Comparison of ENCODE assay signal across 25 cellular contexts in genomic region chr11:3201677-3202181, GRCh38. TPM values are rescaled to one million over a fixed set of nuclear protein-coding genes. Genes with fewer than 3 reads are reported as not detected.
DNase-seq lines count a peak whose midpoint lies in the region; FAIRE-seq and TF ChIP-seq lines count a peak whose summit lies in the region.
"Had no signal": no experiment of that assay in that cellular context is flagged by ENCODE, and none has a peak within 500 bp of the region (broad histone marks: within the 10 kb centered on the region; RNA-seq: fewer than 3 reads in every experiment).

No MANE protein-coding gene starts in this region.

- H4K8ac ChIP-seq in H9 (replicated peaks; ENCODE audit: insufficient read length, low read depth, low read length), result no peak overlapping the region

- peaks cover under 1% of the 10 kb centered on the region for H4K20me1 ChIP-seq in H9 (ENCODE audit: control insufficient read depth, insufficient read depth, insufficient read length)
- no peaks in the 10 kb centered on the region for H4K20me1 ChIP-seq in GM23248 (ENCODE audit: insufficient read depth)
- H4K20me1 ChIP-seq in OCI-LY7 (ENCODE audit: insufficient read depth, low read length), result no peaks in the 10 kb centered on the region

- no peak overlapping the region for H3K56ac ChIP-seq in H9 (ENCODE audit: insufficient read length, low read depth, low read length)

- H3K79me2 ChIP-seq in H9 (ENCODE audit: insufficient read depth, low read length) (no peaks in the 10 kb centered on the region), GM23248 (ENCODE audit: insufficient read depth) (no peaks in the 10 kb centered on the region), OCI-LY7 (ENCODE audit: insufficient read depth, low read depth, low read length) (no peaks in the 10 kb centered on the region)

- H3K27ac ChIP-seq in H9 (ENCODE audit: insufficient read length, low read depth, low read length), result no peak overlapping the region
- no peak overlapping the region for H3K27ac ChIP-seq in kidney (ENCODE audit: low read depth in 2 of 2, low read length in 2 of 2)
- no peak overlapping the region for H3K27ac ChIP-seq in spleen
- H3K27ac ChIP-seq in GM23248, result no peak overlapping the region
- no peak overlapping the region for H3K27ac ChIP-seq in OCI-LY7 (ENCODE audit: low read depth, low read length, poor library complexity, severe bottlenecking)
- H3K27ac ChIP-seq: SJSA1 had no signal

- H3K4me3 ChIP-seq in kidney (ENCODE audit: low read length in 2 of 2) (no peak overlapping the region), spleen (no peak overlapping the region), GM23248 (no peak overlapping the region), OCI-LY7 (ENCODE audit: low read depth, low read length, poor library complexity, severe bottlenecking) (no peak overlapping the region)
- H3K4me3 ChIP-seq: GM12878, SJSA1 had no signal

- H3K9ac ChIP-seq in H9 (ENCODE audit: extremely low read depth, insufficient read length, low read length) (no peak overlapping the region), kidney (ENCODE audit: low read length in 2 of 2) (no peak overlapping the region), GM23248 (no peak overlapping the region)

- H2AFZ ChIP-seq in H9 (ENCODE audit: low read length) (no peak overlapping the region), GM23248 (no peak overlapping the region), OCI-LY7 (ENCODE audit: low read length) (no peak overlapping the region)

- H2BK5ac ChIP-seq in H9 (ENCODE audit: insufficient read length, low read length), result no peak overlapping the region

- H3K4me1 ChIP-seq in H9 (ENCODE audit: insufficient read depth, low read length) (no peaks in the 10 kb centered on the region), kidney (ENCODE audit: control insufficient read depth in 1 of 2, insufficient read depth in 1 of 2, low read depth in 1 of 2, low read length in 2 of 2) (peaks cover 0 to 5% of the 10 kb centered on the region in 2 donors), spleen (peaks cover 0 to 39% (median 17%) of the 10 kb centered on the region in 6 donors), GM23248 (ENCODE audit: insufficient read depth) (no peaks in the 10 kb centered on the region), OCI-LY7 (ENCODE audit: insufficient read depth, low read length, poor library complexity, severe bottlenecking) (no peaks in the 10 kb centered on the region)
- H3K4me1 ChIP-seq: BE2C, Caco-2 had no signal

- H3K9me3 Mint-ChIP-seq in H9, result no peaks in the 10 kb centered on the region
- H3K9me3 Mint-ChIP-seq: CD4-positive, alpha-beta T cell; HFFc6 had no signal

- no peaks in the 10 kb centered on the region for H3K36me3 Mint-ChIP-seq in H9 (ENCODE audit: insufficient read depth in 1 of 3, low read depth in 3 of 3)

- BruUV-seq in OCI-LY7 (replicated peaks; lab: Mats Ljungman, UMichigan), result no TSS peak

- CTCF ChIA-PET in OCI-LY7 (lab: Charles Lee; ENCODE audit: unreplicated experiment), result no interaction called here

- H2BK120ac ChIP-seq in H9 (ENCODE audit: low read depth, low read length, poor library complexity, severe bottlenecking), result no peak overlapping the region

- intact Hi-C loops in kidney (cut with DNase I), result no loop called here
- intact Hi-C loops in spleen (cut with DNase I; ENCODE audit: low total_unique reads), result no loop called here
- intact Hi-C loops in OCI-LY7 (cut with micrococcal nuclease; ENCODE audit: unreplicated experiment), result no loop called here

- H3K27me3 ChIP-seq in H9 (ENCODE audit: insufficient read depth, low read length) (peaks cover 9% of the 10 kb centered on the region; the same call in 1 of the 2 replicates), spleen (replicated peaks in 1 of 7) (peaks cover 0 to 75% (median 23%) of the 10 kb centered on the region in 7 donors), GM23248 (replicated peaks; ENCODE audit: insufficient read depth) (peaks cover 24% of the 10 kb centered on the region)

- H4K91ac ChIP-seq in H9 (ENCODE audit: insufficient read length, low read depth, low read length), result no peak overlapping the region

- H2AK5ac ChIP-seq in H9 (ENCODE audit: insufficient read length, low read length), result no peak overlapping the region

- no peak overlapping the region for H3K4me2 ChIP-seq in H9 (ENCODE audit: insufficient read depth, insufficient read length, low read length)
- H3K4me2 ChIP-seq in GM23248 (ENCODE audit: unreplicated experiment), result no peak overlapping the region
- no peak overlapping the region for H3K4me2 ChIP-seq in OCI-LY7 (ENCODE audit: low read length)

- H3K4me1 Mint-ChIP-seq in H9, result peaks cover 8 to 9% of the 10 kb centered on the region in 2 experiments

- in situ Hi-C loops in GM23248 (cut with MboI), result no loop called here

- H4K5ac ChIP-seq in H9 (ENCODE audit: insufficient read length, low read depth, low read length), result no peak overlapping the region

- H2BK20ac ChIP-seq in H9 (ENCODE audit: low read depth, low read length, poor library complexity, severe bottlenecking), result no peak overlapping the region

- no peak overlapping the region for H3K4ac ChIP-seq in H9 (ENCODE audit: low read depth, low read length)

- WGBS in H9 (ENCODE audit: extremely low coverage, insufficient read length, low lambda C conversion rate), result no CpG with 5 or more reads among the region's 17 CpGs
- 82 to 95% (median 83%) methylated on average over 10 to 17 of the region's 17 CpGs for WGBS in spleen, 5 donors
- 44 to 48% methylated on average over 14 to 17 of the region's 17 CpGs for WGBS in GM23248 (ENCODE audit: low coverage in 1 of 2, low lambda C conversion rate in 2 of 2, missing lambda C conversion rate in 2 of 2), 2 experiments

- no peak overlapping the region for H3K14ac ChIP-seq in H9 (ENCODE audit: insufficient read depth, low read length)

- TF ChIP-seq POLR2A in spleen (IDR thresholded peaks at IDR 0.05), result no peak

- no peak overlapping the region for H3K23ac ChIP-seq in H9 (ENCODE audit: insufficient read length, low read depth, low read length)

- no peaks in the 10 kb centered on the region for H3K79me1 ChIP-seq in H9 (ENCODE audit: insufficient read depth, low read depth, low read length, poor library complexity, severe bottlenecking)

- H3K9me3 ChIP-seq in H9 (ENCODE audit: control insufficient read depth, low read depth, low read length), result no peaks in the 10 kb centered on the region
- H3K9me3 ChIP-seq in kidney (ENCODE audit: control insufficient read depth in 1 of 2, low read length in 2 of 2), result no peaks in the 10 kb centered on the region
- no peaks in the 10 kb centered on the region for H3K9me3 ChIP-seq in spleen
- no peaks in the 10 kb centered on the region for H3K9me3 ChIP-seq in GM23248 (ENCODE audit: low read depth)
- H3K9me3 ChIP-seq in OCI-LY7 (ENCODE audit: low read length), result no peaks in the 10 kb centered on the region
- H3K9me3 ChIP-seq: BE2C, Caco-2 had no signal

- peaks cover 59% of the 10 kb centered on the region for H3K27me3 Mint-ChIP-seq in H9 (ENCODE audit: low read depth)

- H3K36me3 ChIP-seq in kidney (ENCODE audit: control insufficient read depth in 1 of 2, insufficient read depth in 2 of 2, low read length in 2 of 2) (no peaks in the 10 kb centered on the region), spleen (no peaks in the 10 kb centered on the region), GM23248 (ENCODE audit: low read depth) (no peaks in the 10 kb centered on the region), OCI-LY7 (ENCODE audit: insufficient read depth, low read length) (no peaks in the 10 kb centered on the region)
- H3K36me3 ChIP-seq: BE2C, SJSA1 had no signal

- no peaks in the 10 kb centered on the region for H3K9me2 ChIP-seq in GM23248 (ENCODE audit: insufficient read depth)
- no peaks in the 10 kb centered on the region for H3K9me2 ChIP-seq in OCI-LY7 (ENCODE audit: insufficient read depth, low read length)

- no peak overlapping the region for H3K18ac ChIP-seq in H9 (ENCODE audit: insufficient read length, low read depth, low read length)

- H3F3A ChIP-seq in GM23248 (ENCODE audit: insufficient read depth), result no peaks in the 10 kb centered on the region

- peaks cover 9% of the 10 kb centered on the region for H3K23me2 ChIP-seq in H9 (ENCODE audit: insufficient read length, low read depth, low read length, poor library complexity, severe bottlenecking)

- no peak overlapping the region for H2BK15ac ChIP-seq in H9 (ENCODE audit: low read depth, low read length)

- DNase-seq in activated effector memory CD4-positive, alpha-beta T cell treated with anti-CD3 and anti-CD28 coated beads, Interleukin-2, amount 50 U/mL, for 16 hours, result peak; percentile 51
- DNase-seq in activated effector memory CD4-positive, alpha-beta T cell treated with Interleukin-2 at 50 U/mL for 16 hours, result no peak
- DNase-seq in H9 (peak; percentile 26), kidney (peak; percentile 59), spleen (peak; percentile 67), GM23248 (no peak), OCI-LY7 (ENCODE audit: low spot score) (no peak)
- no peak for DNase-seq in stimulated activated naive CD4-positive, alpha-beta T cell (lab: John Stamatoyannopoulos, UW)
- DNase-seq: BE2C, EL, GOT3, HFFc6, KG1, NCI-H1417 treated with DMSO at 0.1 percent for 48 hours, NCI-H1930, NCI-H345, NCI-H524 treated with DMSO at 0.1 percent for 48 hours, PC-3 had no signal

- no peak for FAIRE-seq in kidney (lab: Jason Lieb, UNC)
- FAIRE-seq: A204.1, GM12878, HepG2 had no signal

- POLR2A ChIA-PET in OCI-LY7 (lab: Charles Lee), result no interaction called here

- H3T11ph ChIP-seq in H9 (ENCODE audit: low read length), result no peak overlapping the region

- H3K27ac Mint-ChIP-seq in H9, result no peak overlapping the region
- H3K27ac Mint-ChIP-seq: CD4-positive, alpha-beta T cell; HFFc6 had no signal

- H2BK12ac ChIP-seq in H9 (ENCODE audit: insufficient read length, low read depth, low read length), result no peak overlapping the region

- no peak overlapping the region for H3K4me3 Mint-ChIP-seq in H9
- H3K4me3 Mint-ChIP-seq: CD4-positive, alpha-beta T cell; HFFc6 had no signal

- TF ChIP-seq CTCF in H9 (conservative IDR thresholded peaks at IDR 0.05), result no peak
- no peak for TF ChIP-seq CTCF in kidney (IDR thresholded peaks at IDR 0.05; ENCODE audit: borderline replicate concordance, extremely low read depth, insufficient read depth)
- no peak for TF ChIP-seq CTCF in spleen (IDR thresholded peaks at IDR 0.05 in 8 of 11, conservative IDR thresholded peaks at IDR 0.05 in 3 of 11)
- TF ChIP-seq CTCF in OCI-LY7 (conservative IDR thresholded peaks at IDR 0.05; ENCODE audit: low read length), result no peak

RNA-seq across cellular contexts. Expression of gene MRGPRG, which starts 16.9 kb away (rescaled TPM):
- total RNA-seq in H9 (2021) (not detected in 2 replicates), kidney (not detected), spleen (not detected), OCI-LY7 (2022) (not detected in 2 replicates)
- polyA plus RNA-seq in kidney (ENCODE audit: insufficient read depth, low read depth, low replicate concordance) (not detected), spleen (not detected), GM23248 (2016; fragmentation: Nextera tagmentation; extraction: Ambion mirVana) (not detected in 2 replicates)
- not detected in 2 replicates for total RNA-seq in GM23248 (2014; rRNA removed; shearing (Covaris generic))
- not detected in 2 replicates for total RNA-seq in OCI-LY7 (2014; rRNA removed; shearing (Covaris generic))
- total RNA-seq: Caco-2; CD4-positive, alpha-beta T cell; GM12878; HepG2; HFFc6; M059J; PC-3; SJSA1 had no signal
- polyA plus RNA-seq: GM12878, HepG2 had no signal

RNA-seq across cellular contexts. Expression of gene MRGPRE, which starts 30.5 kb away (rescaled TPM):
- total RNA-seq in H9 (2021) (not detected in 2 replicates), kidney (0.22 TPM), spleen (1 to 10 TPM in 2 of 7 donors, under 1 TPM in 2, not detected in 3; 0.41 to 1.9 (median 1.2) TPM), OCI-LY7 (2022) (not detected in 2 replicates)
- polyA plus RNA-seq in kidney (ENCODE audit: insufficient read depth, low read depth, low replicate concordance) (not detected), spleen (not detected), GM23248 (2016; fragmentation: Nextera tagmentation; extraction: Ambion mirVana) (not detected in 2 replicates)
- not detected in 2 replicates for total RNA-seq in GM23248 (2014; rRNA removed; shearing (Covaris generic))
- total RNA-seq in OCI-LY7 (2014; rRNA removed; shearing (Covaris generic)), result not detected in 2 replicates
- total RNA-seq: Caco-2; CD4-positive, alpha-beta T cell; HepG2; HFFc6; M059J; PC-3; SJSA1 had no signal
- polyA plus RNA-seq: GM12878, HepG2 had no signal

RNA-seq across cellular contexts. Expression of gene OSBPL5, which starts 36.6 kb away (rescaled TPM):
- total RNA-seq in H9 (2021) (11.1 and 16.1 TPM in 2 replicates), kidney (63.0 TPM), spleen (10 to 100 TPM; 37.2 to 91.2 (median 73.3) TPM), OCI-LY7 (2022) (2.7 and 6.9 TPM in 2 replicates)
- polyA plus RNA-seq in kidney (ENCODE audit: insufficient read depth, low read depth, low replicate concordance) (8.5 TPM), spleen (10 to 100 TPM in 2 of 3 donors, 1 to 10 TPM in 1; 5.1 to 21.6 (median 10.7) TPM), GM23248 (2016; fragmentation: Nextera tagmentation; extraction: Ambion mirVana) (25.3 and 27.9 TPM in 2 replicates)
- total RNA-seq in GM23248 (2014; rRNA removed; shearing (Covaris generic)), result 47.6 and 57.6 TPM in 2 replicates
- total RNA-seq in OCI-LY7 (2014; rRNA removed; shearing (Covaris generic)), result 0.63 and 0.64 TPM in 2 replicates
- total RNA-seq: GM12878, HepG2 had no signal
- polyA plus RNA-seq: GM12878, HepG2 had no signal

Comparison
In these comparisons a context has a peak if more than half of its experiments do, and no peak if none do; other contexts are left out.
1. DNase-seq: peak in activated effector memory CD4-positive, alpha-beta T cell treated with anti-CD3 and anti-CD28 coated beads, Interleukin-2, amount 50 U/mL, for 16 hours (single experiment), H9 (single experiment), kidney (single experiment) and spleen (single experiment); none in activated effector memory CD4-positive, alpha-beta T cell treated with Interleukin-2 at 50 U/mL for 16 hours (single experiment), stimulated activated naive CD4-positive, alpha-beta T cell (0 of 6), GM23248 (single experiment) and OCI-LY7 (single experiment).